8 cellular contexts compared by ENCODE assay signal in genomic region chr21:41419921-41420862, GRCh38. TPM values are rescaled to one million over a fixed set of nuclear protein-coding genes. Genes with fewer than 3 reads are reported as not detected.
A peak's percentile ranks its signal among the peaks of the same experiment; 100 is the strongest.
DNase-seq lines count a peak whose midpoint lies in the region; ATAC-seq, FAIRE-seq and TF ChIP-seq lines count a peak whose summit lies in the region.

No MANE protein-coding gene starts in this region.

- peak; percentile 69 for ATAC-seq in HG03280 (IDR thresholded peaks at IDR 0.05; ENCODE audit: unreplicated experiment)

- H3K9me3 ChIP-seq in mononuclear cell (ENCODE audit: low read depth, low read length): no peaks in the 10 kb centered on the region

- H3K4me1 ChIP-seq in mononuclear cell (ENCODE audit: insufficient read depth, low read length): peaks cover 57% of the 10 kb centered on the region

- peak; percentile 62 for FAIRE-seq in A204.1 (lab: Jason Lieb, UNC)

- peak; percentile 68 for DNase-seq in NOMO-1 treated with dmso at 0.1 percent for 144 hours (lab: John Stamatoyannopoulos, UW; ENCODE audit: unreplicated experiment)
- DNase-seq in activated T-cell treated with anti-CD3 and anti-CD28 coated beads, Interleukin-2, amount 50 U/mL, for 1 hour: peak; percentile 64
- DNase-seq in erythroblast (lab: John Stamatoyannopoulos, UW): peak; percentile 42 to 70
- peak; percentile 17 for DNase-seq in stimulated activated CD8-positive, alpha-beta memory T cell treated with anti-CD3 and anti-CD28 coated beads, Interleukin-7, amount 100 ng/mL, for 24 hours (ENCODE audit: low read depth)

- peak overlapping the region; percentile 53 for H3K4me3 ChIP-seq in mononuclear cell (ENCODE audit: low read length)

- H3K27me3 ChIP-seq in mononuclear cell (ENCODE audit: insufficient read depth, low read length): no peaks in the 10 kb centered on the region

- TF ChIP-seq POLR2A in GM18526 (IDR thresholded peaks at IDR 0.05; ENCODE audit: extremely low read depth, insufficient read length) (peak; percentile 43), erythroblast (IDR thresholded peaks at IDR 0.05; ENCODE audit: low read length) (no peak)

RNA-seq across cellular contexts. Expression of gene MX1, which starts 5.8 kb away (rescaled TPM):
- total RNA-seq in mononuclear cell: 77.8 TPM

RNA-seq across cellular contexts. Expression of gene MX2, which starts 58.4 kb away (rescaled TPM):
- total RNA-seq in mononuclear cell: 32.6 TPM

Comparison
In these comparisons a context has a peak if more than half of its experiments do, and no peak if none do; other contexts are left out.
1. Peak in every context shown above with its lines: DNase-seq, ATAC-seq and H3K4me3 ChIP-seq.
2. DNase-seq: peak in every context shown above with its lines; median percentile 68 in NOMO-1 treated with dmso at 0.1 percent for 144 hours; 64 in activated T-cell treated with anti-CD3 and anti-CD28 coated beads, Interleukin-2, amount 50 U/mL, for 1 hour; 56 in erythroblast; 17 in stimulated activated CD8-positive, alpha-beta memory T cell treated with anti-CD3 and anti-CD28 coated beads, Interleukin-7, amount 100 ng/mL, for 24 hours.